In the genomic region with DNA sequence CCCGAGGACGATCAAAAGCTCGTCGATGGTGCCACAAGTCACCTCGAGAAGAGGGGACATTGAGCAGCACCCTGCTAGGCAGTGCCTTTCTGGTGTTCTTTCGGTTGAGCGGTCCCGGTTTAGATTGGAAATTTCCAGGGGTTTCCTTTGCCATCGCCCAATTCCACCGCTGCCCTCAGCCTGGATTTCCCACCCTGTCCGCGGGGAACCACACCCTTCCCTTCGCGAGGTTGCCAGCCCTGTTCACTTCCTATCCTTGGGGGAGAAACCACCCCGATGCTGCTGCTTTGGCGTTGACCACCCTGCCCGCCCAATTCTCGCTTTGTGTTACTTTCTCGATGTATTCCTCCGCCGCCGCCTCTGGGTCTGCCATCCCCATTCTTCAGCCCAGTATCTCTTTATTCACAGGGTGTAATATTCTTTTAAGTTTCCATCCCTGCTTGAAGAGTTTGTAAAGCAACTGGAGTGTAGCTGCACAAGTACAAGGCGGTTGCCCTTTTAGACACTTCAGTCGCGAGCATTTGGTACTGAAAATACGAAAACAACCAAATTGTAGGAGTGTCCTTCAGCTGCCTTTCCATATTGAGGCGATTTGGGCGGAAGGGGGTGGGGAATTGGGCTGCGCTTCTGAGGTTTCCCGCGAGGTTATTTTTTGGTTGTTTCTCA, we compare ENCODE assay signal across 7 cellular contexts.
DNase-seq lines count a peak whose midpoint lies in the region; ATAC-seq lines count a peak whose summit lies in the region.

No MANE protein-coding gene starts in this region.

- H3K27ac Mint-ChIP-seq in memory B cell, result peak overlapping the region; percentile 99

- no peaks in the 10 kb centered on the region for H3K27me3 Mint-ChIP-seq in memory B cell

- peaks cover 13% of the 10 kb centered on the region for H3K4me1 Mint-ChIP-seq in memory B cell

- peak; percentile 76 for DNase-seq in NCI-H2227 (lab: John Stamatoyannopoulos, UW; ENCODE audit: unreplicated experiment)
- DNase-seq in activated CD4-positive, alpha-beta T cell treated with anti-CD3 and anti-CD28 coated beads, Interleukin-2, amount 50 U/mL, for 48 hours, result peak; percentile 55 to 68
- peak; percentile 19 for DNase-seq in effector CD8-positive, alpha-beta T cell (lab: John Stamatoyannopoulos, UW)
- DNase-seq in memory B cell (ENCODE audit: low spot score in 2 of 2), result no peak
- peak; percentile 20 to 77 (median 50) for DNase-seq in stimulated activated naive CD4-positive, alpha-beta T cell (lab: John Stamatoyannopoulos, UW)
- no peak for DNase-seq in GM19240 (ENCODE audit: insufficient read length, low spot score)

- H3K36me3 Mint-ChIP-seq in memory B cell, result peaks cover 7% of the 10 kb centered on the region

- peak overlapping the region; percentile 100 for H3K4me3 Mint-ChIP-seq in memory B cell

- ATAC-seq in GM19395 (IDR thresholded peaks at IDR 0.05; ENCODE audit: unreplicated experiment) (peak; percentile 37), memory B cell (ENCODE audit: low read depth) (no peak)

- H3K9me3 Mint-ChIP-seq in memory B cell, result no peaks in the 10 kb centered on the region

Comparison
In these comparisons a context has a peak if more than half of its experiments do, and no peak if none do; other contexts are left out.
1. DNase-seq: peak in NCI-H2227 (single experiment), activated CD4-positive, alpha-beta T cell treated with anti-CD3 and anti-CD28 coated beads, Interleukin-2, amount 50 U/mL, for 48 hours (2 of 2), effector CD8-positive, alpha-beta T cell (single experiment) and stimulated activated naive CD4-positive, alpha-beta T cell (6 of 6); none in memory B cell (0 of 2) and GM19240 (single experiment).